ENCODE assay signal across 7 cellular contexts in genomic region chr22:39316440-39317083, GRCh38. TPM values are rescaled to one million over a fixed set of nuclear protein-coding genes. Genes with fewer than 3 reads are reported as not detected.
DNase-seq lines count a peak whose midpoint lies in the region; ATAC-seq, FAIRE-seq and TF ChIP-seq lines count a peak whose summit lies in the region.

No MANE protein-coding gene starts in this region.

- peak; percentile 42 for TF ChIP-seq POLR2A in GM12892 (IDR thresholded peaks at IDR 0.05; ENCODE audit: low read depth, low read length)

- peak; percentile 91 for FAIRE-seq in GM12892 (lab: Jason Lieb, UNC)

- no peak for DNase-seq in GM12892 (ENCODE audit: insufficient read length)
- peak; percentile 63 for DNase-seq in NCI-H2196 (lab: John Stamatoyannopoulos, UW; ENCODE audit: unreplicated experiment)
- DNase-seq in activated CD4-positive, CD25-positive, alpha-beta regulatory T cell treated with anti-CD3 and anti-CD28 coated beads, Interleukin-2, amount 50 U/mL, for 72 hours = peak; percentile 66
- DNase-seq in cerebellum (ENCODE audit: low spot score) = peak; percentile 77
- DNase-seq in kidney tubule cell (ENCODE audit: low spot score) = peak; percentile 95
- DNase-seq in stimulated activated CD4-positive, alpha-beta T cell treated with anti-CD3 and anti-CD28 coated beads, Interleukin-1b, Interleukin-23, amount 100 ng/mL, for 24 hours (ENCODE audit: low read depth in 4 of 4, low spot score in 1 of 4) = peak; percentile 51 to 69 (median 62)

- ATAC-seq in HG02970 (IDR thresholded peaks at IDR 0.05; ENCODE audit: low FRiP score, unreplicated experiment) = no peak

RNA-seq across cellular contexts. Expression of gene RPL3, which starts 2.9 kb away (rescaled TPM):
- polyA plus RNA-seq in GM12892 (2012; ENCODE audit: missing spikeins) = 4,953 TPM
- 983 TPM for total RNA-seq in cerebellum

RNA-seq across cellular contexts. Expression of gene SYNGR1, which starts 33.2 kb away (rescaled TPM):
- polyA plus RNA-seq in GM12892 (2012; ENCODE audit: missing spikeins) = 3.1 TPM
- 56.1 TPM for total RNA-seq in cerebellum
